ENCODE assay signal across 8 cellular contexts in genomic region chr17:59746849-59747445, GRCh38. TPM values are rescaled to one million over a fixed set of nuclear protein-coding genes. Genes with fewer than 3 reads are reported as not detected.
A peak's percentile ranks its signal among the peaks of the same experiment; 100 is the strongest.
DNase-seq lines count a peak whose midpoint lies in the region; ATAC-seq, FAIRE-seq and TF ChIP-seq lines count a peak whose summit lies in the region.

No MANE protein-coding gene starts in this region.

- no peak for DNase-seq in activated naive CD4-positive, alpha-beta T cell treated with anti-CD3 and anti-CD28 coated beads, Interleukin-2, amount 50 U/mL, for 72 hours (ENCODE audit: low spot score in 2 of 2)
- no peak for DNase-seq in activated naive CD4-positive, alpha-beta T cell (lab: John Stamatoyannopoulos, UW)
- DNase-seq in NCI-H1694 treated with DMSO at 0.1 percent for 48 hours (lab: John Stamatoyannopoulos, UW) = peak; percentile 35
- peak; percentile 73 for DNase-seq in astrocyte of the hippocampus (ENCODE audit: low read depth, low spot score)
- DNase-seq in keratinocyte (ENCODE audit: low read depth, low spot score) = no peak
- DNase-seq in upper lobe of left lung = no peak
- no peak for DNase-seq in HPDE6-E6E7 (ENCODE audit: extremely low spot score)
- DNase-seq in activated CD8-positive, alpha-beta memory T cell treated with anti-CD3 and anti-CD28 coated beads, Interleukin-2, amount 50 U/mL, for 4 hours = no peak

- H2AFZ ChIP-seq in keratinocyte (ENCODE audit: control insufficient read depth, low read length) = no peak overlapping the region

- H3K9ac ChIP-seq in keratinocyte (ENCODE audit: control insufficient read depth, extremely low read depth, insufficient read depth, low read length) = no peak overlapping the region

- TF ChIP-seq CTCF in keratinocyte (optimal IDR thresholded peaks at IDR 0.05 in 1 of 3, IDR thresholded peaks at IDR 0.05 in 1 of 3, conservative IDR thresholded peaks at IDR 0.05 in 1 of 3; ENCODE audit: extremely low read depth in 1 of 3, insufficient read depth in 2 of 3, low read length in 3 of 3) = peak in 2 of 3 experiments; percentile 37 to 56
- TF ChIP-seq CTCF in upper lobe of left lung (IDR thresholded peaks at IDR 0.05) = peak; percentile 16 to 71 (median 40)

- ATAC-seq in activated naive CD4-positive, alpha-beta T cell treated with anti-CD3 and anti-CD28 coated beads, Interleukin-2, amount 50 U/mL, for 72 hours = peak; percentile 54 to 56
- peak in 1 of 2 donors; percentile 78 for ATAC-seq in upper lobe of left lung (ENCODE audit: low FRiP score in 2 of 2)

- no peak for FAIRE-seq in keratinocyte (lab: Jason Lieb, UNC)

- H3K79me2 ChIP-seq in keratinocyte (ENCODE audit: control insufficient read depth, insufficient read depth, low read length) = no peaks in the 10 kb centered on the region

- no peaks in the 10 kb centered on the region for H4K20me1 ChIP-seq in keratinocyte (ENCODE audit: control insufficient read depth, extremely low read depth, insufficient read depth, low read length)

- H3K27ac Mint-ChIP-seq in activated naive CD4-positive, alpha-beta T cell treated with anti-CD3 and anti-CD28 coated beads, Interleukin-2, amount 50 U/mL, for 72 hours = peak overlapping the region in 1 of 2 donors; percentile 63

- no peaks in the 10 kb centered on the region for H3K27me3 ChIP-seq in keratinocyte (ENCODE audit: control insufficient read depth, extremely low read depth, insufficient read depth, low read length)
- H3K27me3 ChIP-seq in upper lobe of left lung = no peaks in the 10 kb centered on the region

- H3K27ac ChIP-seq in keratinocyte (ENCODE audit: control insufficient read depth, insufficient read depth, low read length) (no peak overlapping the region), upper lobe of left lung (no peak overlapping the region)

- 93% methylated on average over 4 of the region's 4 CpGs for WGBS in upper lobe of left lung, 2 donors

- H3K36me3 ChIP-seq in keratinocyte (ENCODE audit: control insufficient read depth in 2 of 2, extremely low read depth in 1 of 2, insufficient read depth in 2 of 2, low read length in 2 of 2) (no peaks in the 10 kb centered on the region), upper lobe of left lung (peaks cover 0 to 5% (median under 1%) of the 10 kb centered on the region in 4 donors)

- TF ChIP-seq EP300 in upper lobe of left lung (IDR thresholded peaks at IDR 0.05) = no peak

- H3K36me3 Mint-ChIP-seq in activated naive CD4-positive, alpha-beta T cell treated with anti-CD3 and anti-CD28 coated beads, Interleukin-2, amount 50 U/mL, for 72 hours = peaks cover 5 to 11% of the 10 kb centered on the region in 2 donors

- H3K4me1 ChIP-seq in keratinocyte (ENCODE audit: control insufficient read depth, extremely low read depth, insufficient read depth, low read length) (no peaks in the 10 kb centered on the region), upper lobe of left lung (no peaks in the 10 kb centered on the region)

- no peaks in the 10 kb centered on the region for H3K9me1 ChIP-seq in keratinocyte (ENCODE audit: control insufficient read depth, extremely low read depth, insufficient read depth, low read length)

- no peak for TF ChIP-seq POLR2A in upper lobe of left lung (IDR thresholded peaks at IDR 0.05)

- no peak overlapping the region for H3K4me2 ChIP-seq in keratinocyte (ENCODE audit: control insufficient read depth, extremely low read depth, insufficient read depth, low read depth, low read length)

- dilution Hi-C loops in keratinocyte (cut with MboI; ENCODE audit: extremely low pct_ligation_motif_present, low sequenced_read_pairs) = no loop called here

- H3K9me3 ChIP-seq in keratinocyte (ENCODE audit: control insufficient read depth, low read depth, low read length) = no peaks in the 10 kb centered on the region
- H3K9me3 ChIP-seq in upper lobe of left lung = no peaks in the 10 kb centered on the region

- H3K9me3 Mint-ChIP-seq in activated naive CD4-positive, alpha-beta T cell treated with anti-CD3 and anti-CD28 coated beads, Interleukin-2, amount 50 U/mL, for 72 hours = no peaks in the 10 kb centered on the region

- H3K4me3 ChIP-seq in keratinocyte (ENCODE audit: control insufficient read depth in 2 of 3, extremely low read depth in 1 of 3, insufficient read depth in 2 of 3, low read depth in 1 of 3, low read length in 3 of 3) (no peak overlapping the region), upper lobe of left lung (no peak overlapping the region)

RNA-seq across cellular contexts. Expression of gene VMP1, which starts 39.5 kb away (rescaled TPM):
- total RNA-seq in activated naive CD4-positive, alpha-beta T cell treated with anti-CD3 and anti-CD28 coated beads, Interleukin-2, amount 50 U/mL, for 72 hours = 100 to 1,000 TPM; 344 to 725 TPM
- 90.6 to 326 TPM (median 303 TPM) in 3 replicates for polyA plus RNA-seq in keratinocyte
- polyA plus RNA-seq in keratinocyte (2011; ENCODE audit: low read depth) = 196 TPM
- 29.5 and 61.2 TPM in 2 replicates for polyA plus RNA-seq in keratinocyte (2011; cell fraction: cytosol; rRNA removed)
- 630 and 768 TPM in 2 replicates for polyA plus RNA-seq in keratinocyte (2011; cell fraction: nucleus; rRNA removed)
- polyA plus RNA-seq in keratinocyte (2012; ENCODE audit: low replicate concordance) = 78.0 and 222 TPM in 2 replicates
- 132 to 414 TPM (median 326 TPM) in 3 replicates for polyA minus RNA-seq in keratinocyte
- polyA minus RNA-seq in keratinocyte (2011; cell fraction: cytosol; rRNA and poly(A)+ RNA removed) = 47.0 TPM
- 294 and 592 TPM in 2 replicates for polyA minus RNA-seq in keratinocyte (2011; cell fraction: nucleus; rRNA and poly(A)+ RNA removed)
- 100 to 1,000 TPM; 124 to 246 (median 181) TPM for total RNA-seq in upper lobe of left lung

RNA-seq across cellular contexts. Expression of gene PTRH2, which starts 39.7 kb away (rescaled TPM):
- total RNA-seq in activated naive CD4-positive, alpha-beta T cell treated with anti-CD3 and anti-CD28 coated beads, Interleukin-2, amount 50 U/mL, for 72 hours = 10 to 100 TPM; 18.9 to 42.8 TPM
- polyA plus RNA-seq in keratinocyte = 94.1 to 107 TPM (median 97.0 TPM) in 3 replicates
- 53.6 TPM for polyA plus RNA-seq in keratinocyte (2011; ENCODE audit: low read depth)
- 65.1 and 99.3 TPM in 2 replicates for polyA plus RNA-seq in keratinocyte (2011; cell fraction: cytosol; rRNA removed)
- polyA plus RNA-seq in keratinocyte (2011; cell fraction: nucleus; rRNA removed) = 131 and 173 TPM in 2 replicates
- polyA plus RNA-seq in keratinocyte (2012; ENCODE audit: low replicate concordance) = 54.0 and 79.9 TPM in 2 replicates
- 21.1 to 29.3 TPM (median 27.5 TPM) in 3 replicates for polyA minus RNA-seq in keratinocyte
- 21.5 TPM for polyA minus RNA-seq in keratinocyte (2011; cell fraction: cytosol; rRNA and poly(A)+ RNA removed)
- 27.4 and 46.9 TPM in 2 replicates for polyA minus RNA-seq in keratinocyte (2011; cell fraction: nucleus; rRNA and poly(A)+ RNA removed)
- 10 to 100 TPM; 13.7 to 38.5 (median 22.0) TPM for total RNA-seq in upper lobe of left lung

Comparison
In these comparisons a context has a peak if more than half of its experiments do, and no peak if none do; other contexts are left out.
1. DNase-seq: peak in NCI-H1694 treated with DMSO at 0.1 percent for 48 hours (single experiment) and astrocyte of the hippocampus (single experiment); none in activated naive CD4-positive, alpha-beta T cell treated with anti-CD3 and anti-CD28 coated beads, Interleukin-2, amount 50 U/mL, for 72 hours (0 of 2), activated naive CD4-positive, alpha-beta T cell (0 of 4), keratinocyte (single experiment), upper lobe of left lung (0 of 2), HPDE6-E6E7 (single experiment) and activated CD8-positive, alpha-beta memory T cell treated with anti-CD3 and anti-CD28 coated beads, Interleukin-2, amount 50 U/mL, for 4 hours (single experiment).